11 cellular contexts compared by ENCODE assay signal in genomic region chr1:19156676-19157075, GRCh38. TPM values are rescaled to one million over a fixed set of nuclear protein-coding genes. Genes with fewer than 3 reads are reported as not detected.
DNase-seq lines count a peak whose midpoint lies in the region; ATAC-seq and TF ChIP-seq lines count a peak whose summit lies in the region.
"Had no signal": no experiment of that assay in that cellular context is flagged by ENCODE, and none has a peak within 500 bp of the region (broad histone marks: within the 10 kb centered on the region; RNA-seq: fewer than 3 reads in every experiment).

No MANE protein-coding gene starts in this region.

- no peaks in the 10 kb centered on the region for H3K9me3 Mint-ChIP-seq in HFFc6
- no peaks in the 10 kb centered on the region for H3K9me3 Mint-ChIP-seq in type B pancreatic cell

- H3K36me3 Mint-ChIP-seq in HFFc6 (ENCODE audit: low read depth) (peaks cover 73% of the 10 kb centered on the region), type B pancreatic cell (peaks cover 34% of the 10 kb centered on the region)

- DNase-seq in HFFc6 (peak; percentile 33), fibroblast of the aortic adventitia (ENCODE audit: low read depth) (peak; percentile 11), pulmonary artery endothelial cell (ENCODE audit: low read depth, low spot score) (peak; percentile 82), GM19240 (ENCODE audit: insufficient read length, low spot score) (no peak), SW480 (ENCODE audit: low spot score) (no peak), type B pancreatic cell (ENCODE audit: extremely low spot score, unreplicated experiment) (no peak)
- DNase-seq: activated CD4-positive, alpha-beta T cell treated with anti-CD3 and anti-CD28 coated beads, Interleukin-2, amount 50 U/mL, for 4 hours; central memory CD4-positive, alpha-beta T cell; NCI-H1417 had no signal

- H3K4me3 ChIP-seq in fibroblast of the aortic adventitia (ENCODE audit: low read depth, low read length): no peak overlapping the region

- peaks cover 3% of the 10 kb centered on the region; the same call in 1 of the 2 replicates for H3K27me3 Mint-ChIP-seq in HFFc6 (ENCODE audit: insufficient read depth)
- H3K27me3 Mint-ChIP-seq in type B pancreatic cell: no peaks in the 10 kb centered on the region

- H3K27ac Mint-ChIP-seq in HFFc6 (no peak overlapping the region; the same call in 1 of the 2 replicates), type B pancreatic cell (no peak overlapping the region)

- ATAC-seq in HG03432 (IDR thresholded peaks at IDR 0.05; ENCODE audit: unreplicated experiment): no peak

- H3K4me3 Mint-ChIP-seq in HFFc6 (no peak overlapping the region), type B pancreatic cell (no peak overlapping the region)

- H3K27ac ChIP-seq in VCaP: peak overlapping the region; percentile 69

- TF ChIP-seq CTCF in HFFc6 (IDR thresholded peaks at IDR 0.05) (no peak), VCaP (conservative IDR thresholded peaks at IDR 0.05) (no peak), fibroblast of the aortic adventitia (IDR thresholded peaks at IDR 0.05; ENCODE audit: insufficient read depth, low read length) (no peak), type B pancreatic cell (conservative IDR thresholded peaks at IDR 0.05) (no peak)

- H3K4me1 Mint-ChIP-seq in HFFc6 (ENCODE audit: low read depth) (peaks cover 6% of the 10 kb centered on the region; the same call in 1 of the 2 replicates), type B pancreatic cell (ENCODE audit: unreplicated experiment) (no peaks in the 10 kb centered on the region)

RNA-seq across cellular contexts. Expression of gene UBR4, which starts 53.4 kb away (rescaled TPM):
- 100 to 1,000 TPM in 1 of 6 experiments, 10 to 100 TPM in 5; 74.2 to 116 (median 88.6) TPM for total RNA-seq in HFFc6 (2021; fragmentation: NEBNext Ultra II Directional; extraction: Animal tissue kit (Norgen Biotek cat#: 25700))
- total RNA-seq in fibroblast of the aortic adventitia (ENCODE audit: low replicate concordance) (136 and 142 TPM in 2 replicates), pulmonary artery endothelial cell (78.5 and 99.6 TPM in 2 replicates), type B pancreatic cell (ENCODE audit: low replicate concordance) (108 and 110 TPM in 2 replicates)

Comparison
In these comparisons a context has a peak if more than half of its experiments do, and no peak if none do; other contexts are left out.
1. DNase-seq: peak in HFFc6 (single experiment), fibroblast of the aortic adventitia (single experiment) and pulmonary artery endothelial cell (single experiment); none in GM19240 (single experiment), SW480 (single experiment) and type B pancreatic cell (single experiment).